Comparison of ENCODE assay signal across 1 cellular context in genomic region chr10:6071181-6072175, GRCh38.
A peak's percentile ranks its signal among the peaks of the same experiment; 100 is the strongest.
TF ChIP-seq lines count a peak whose summit lies in the region.

No MANE protein-coding gene starts in this region.

TF ChIP-seq in GM12891, 5 proteins besides CTCF, POLR2A, EP300 and RAD21 (continued from another document):
- TF ChIP-seq POU2F2 (IDR thresholded peaks at IDR 0.05; ENCODE audit: low read depth, low read length) (no peak), SPI1 (IDR thresholded peaks at IDR 0.05; ENCODE audit: low read depth, low read length) (peak; percentile 38; the same call in 1 of the 2 replicates)
